In the genomic region with DNA sequence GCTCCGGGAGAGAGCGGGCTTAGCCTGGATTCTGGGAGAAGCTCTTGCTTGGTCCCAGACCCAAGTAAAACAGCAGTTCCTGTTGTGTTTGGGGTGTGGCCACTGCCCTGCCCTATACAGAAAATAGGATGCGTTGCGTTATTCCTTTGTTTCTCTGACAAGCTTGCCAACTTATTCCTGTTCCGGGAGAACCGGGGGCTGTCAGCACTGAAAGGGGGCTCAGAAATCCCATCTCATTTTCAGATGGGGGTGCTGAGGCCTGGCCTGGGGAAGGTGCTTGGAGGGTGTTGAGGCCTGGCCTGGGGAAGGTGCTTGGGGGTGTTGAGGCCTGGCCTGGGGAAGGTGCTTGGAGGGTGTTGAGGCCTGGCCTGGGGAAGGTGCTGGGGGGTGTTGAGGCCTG, we compare ENCODE assay signal across 2 cellular contexts. TPM values are rescaled to one million over a fixed set of nuclear protein-coding genes. Genes with fewer than 3 reads are reported as not detected.
"Had no signal": no experiment of that assay in that cellular context is flagged by ENCODE, and none has a peak within 500 bp of the region (broad histone marks: within the 10 kb centered on the region; RNA-seq: fewer than 3 reads in every experiment).

No MANE protein-coding gene starts in this region.

RNA-seq across cellular contexts. Expression of gene APOD, which starts 38.3 kb away (rescaled TPM):
- total RNA-seq: SJSA1, T-helper 17 cell had no signal
